Comparison of ENCODE assay signal across 8 cellular contexts in genomic region chr2:102142829-102143449, GRCh38. TPM values are rescaled to one million over a fixed set of nuclear protein-coding genes. Genes with fewer than 3 reads are reported as not detected.
DNase-seq lines count a peak whose midpoint lies in the region; ATAC-seq and TF ChIP-seq lines count a peak whose summit lies in the region.

No MANE protein-coding gene starts in this region.

- H3K4me1 Mint-ChIP-seq in activated CD4-positive, alpha-beta memory T cell treated with anti-CD3 and anti-CD28 coated beads, Interleukin-2, amount 10 ng/mL, durations not matched to agents 7 days and 5 days: peaks cover 21% of the 10 kb centered on the region

- H3K9me3 ChIP-seq in heart left ventricle (peaks cover 0 to 34% (median 17%) of the 10 kb centered on the region in 12 donors), OCI-LY7 (ENCODE audit: low read length) (no peaks in the 10 kb centered on the region)

- H3K27ac Mint-ChIP-seq in activated CD4-positive, alpha-beta memory T cell treated with anti-CD3 and anti-CD28 coated beads, Interleukin-2, amount 10 ng/mL, durations not matched to agents 7 days and 5 days: no peak overlapping the region

- no peaks in the 10 kb centered on the region for H3K9me2 ChIP-seq in OCI-LY7 (ENCODE audit: insufficient read depth, low read length)

- CTCF ChIA-PET in activated CD4-positive, alpha-beta memory T cell treated with anti-CD3 and anti-CD28 coated beads, Interleukin-2, amount 10 ng/mL, durations not matched to agents 7 days and 5 days (lab: Charles Lee): interaction anchor here (1.9 kb wide), 1 partner anchor 98 kb away, joined by 6 read pairs; no protein-coding TSS in a partner anchor
- CTCF ChIA-PET in OCI-LY7 (lab: Charles Lee; ENCODE audit: unreplicated experiment): no interaction called here

- no peak for DNase-seq in activated CD4-positive, alpha-beta memory T cell treated with anti-CD3 and anti-CD28 coated beads, Interleukin-2, amount 10 ng/mL, durations not matched to agents 7 days and 5 days
- DNase-seq in heart left ventricle (peak in 2 of 5 donors; percentile 36 to 72), retina (peak; percentile 63), OCI-LY7 (ENCODE audit: low spot score) (no peak), nucleus accumbens (lab: John Stamatoyannopoulos, UW) (no peak), OCI-M2 (lab: John Stamatoyannopoulos, UW; ENCODE audit: unreplicated experiment) (no peak)

- H3K27ac ChIP-seq in heart left ventricle (peak overlapping the region; percentile 82 to 96 (median 92)), OCI-LY7 (ENCODE audit: low read depth, low read length, poor library complexity, severe bottlenecking) (no peak overlapping the region)

- H3K27me3 ChIP-seq in heart left ventricle: no peaks in the 10 kb centered on the region

- H4K20me1 ChIP-seq in OCI-LY7 (ENCODE audit: insufficient read depth, low read length): no peaks in the 10 kb centered on the region

- 8 to 27% (median 10%) methylated on average over 15 to 42 of the region's 42 CpGs for WGBS in heart left ventricle, 4 donors

- H3K36me3 Mint-ChIP-seq in activated CD4-positive, alpha-beta memory T cell treated with anti-CD3 and anti-CD28 coated beads, Interleukin-2, amount 10 ng/mL, durations not matched to agents 7 days and 5 days (ENCODE audit: low read depth): peaks cover 63% of the 10 kb centered on the region

- no peak overlapping the region for H3K4me2 ChIP-seq in OCI-LY7 (ENCODE audit: low read length)

- TF ChIP-seq POLR2A in heart left ventricle (IDR thresholded peaks at IDR 0.05): no peak

- H3K36me3 ChIP-seq in heart left ventricle (peaks cover 0 to 16% (median 0%) of the 10 kb centered on the region in 9 donors), OCI-LY7 (ENCODE audit: insufficient read depth, low read length) (no peaks in the 10 kb centered on the region)

- intact Hi-C loops in heart left ventricle (cut with DNase I) (loop anchor here in 4 of 10 donors (5.0 kb wide), 4 partner anchors 61 to 121 kb away; no protein-coding TSS in a partner anchor), OCI-LY7 (cut with micrococcal nuclease; ENCODE audit: unreplicated experiment) (no loop called here)

- peak overlapping the region; percentile 57 for H3K4me3 Mint-ChIP-seq in activated CD4-positive, alpha-beta memory T cell treated with anti-CD3 and anti-CD28 coated beads, Interleukin-2, amount 10 ng/mL, durations not matched to agents 7 days and 5 days

- H3K9me3 Mint-ChIP-seq in activated CD4-positive, alpha-beta memory T cell treated with anti-CD3 and anti-CD28 coated beads, Interleukin-2, amount 10 ng/mL, durations not matched to agents 7 days and 5 days: peaks cover 56% of the 10 kb centered on the region

- no TSS peak for BruUV-seq in OCI-LY7 (replicated peaks; lab: Mats Ljungman, UMichigan)

- H3K4me3 ChIP-seq in heart left ventricle (peak overlapping the region; percentile 43 to 90 (median 76)), OCI-LY7 (ENCODE audit: low read depth, low read length, poor library complexity, severe bottlenecking) (no peak overlapping the region)

- H3K79me2 ChIP-seq in OCI-LY7 (ENCODE audit: insufficient read depth, low read depth, low read length): no peaks in the 10 kb centered on the region

- POLR2A ChIA-PET in activated CD4-positive, alpha-beta memory T cell treated with anti-CD3 and anti-CD28 coated beads, Interleukin-2, amount 10 ng/mL, durations not matched to agents 7 days and 5 days (lab: Charles Lee): no interaction called here
- POLR2A ChIA-PET in OCI-LY7 (lab: Charles Lee): no interaction called here

- TF ChIP-seq CTCF in heart left ventricle (IDR thresholded peaks at IDR 0.05) (no peak), OCI-LY7 (conservative IDR thresholded peaks at IDR 0.05; ENCODE audit: low read length) (no peak)

- peaks cover 36% of the 10 kb centered on the region for H3K27me3 Mint-ChIP-seq in activated CD4-positive, alpha-beta memory T cell treated with anti-CD3 and anti-CD28 coated beads, Interleukin-2, amount 10 ng/mL, durations not matched to agents 7 days and 5 days

- ATAC-seq in GM18909 (IDR thresholded peaks at IDR 0.05; ENCODE audit: poor library complexity, unreplicated experiment) (peak; percentile 35), heart left ventricle (peak in 3 of 4 donors; percentile 1 to 23 (median 5)), GM21786 (IDR thresholded peaks at IDR 0.05; ENCODE audit: unreplicated experiment) (no peak)

- H2AFZ ChIP-seq in OCI-LY7 (ENCODE audit: low read length): no peak overlapping the region

- H3K4me1 ChIP-seq in heart left ventricle (peaks cover 0 to 39% (median 14%) of the 10 kb centered on the region in 12 donors), OCI-LY7 (ENCODE audit: insufficient read depth, low read length, poor library complexity, severe bottlenecking) (no peaks in the 10 kb centered on the region)

RNA-seq across cellular contexts. Expression of gene IL1R1, which starts 0.4 kb away (rescaled TPM):
- 1 to 10 TPM; 1.3 to 1.5 TPM for total RNA-seq in activated CD4-positive, alpha-beta memory T cell treated with anti-CD3 and anti-CD28 coated beads, Interleukin-2, amount 10 ng/mL, durations not matched to agents 7 days and 5 days
- 10 to 100 TPM; 10.9 to 49.0 (median 19.6) TPM for total RNA-seq in heart left ventricle
- polyA plus RNA-seq in heart left ventricle: 10 to 100 TPM; 12.8 to 25.7 TPM
- not detected in 2 replicates for total RNA-seq in OCI-LY7 (2014; rRNA removed; shearing (Covaris generic))
- not detected in 2 replicates for total RNA-seq in OCI-LY7 (2022)

RNA-seq across cellular contexts. Expression of gene IL1RL2, which starts 43.9 kb away (rescaled TPM):
- not detected for total RNA-seq in activated CD4-positive, alpha-beta memory T cell treated with anti-CD3 and anti-CD28 coated beads, Interleukin-2, amount 10 ng/mL, durations not matched to agents 7 days and 5 days
- total RNA-seq in heart left ventricle (under 1 TPM in 5 of 9 donors, not detected in 4; 0.30 to 0.75 (median 0.56) TPM), OCI-LY7 (2022) (not detected in 2 replicates)
- under 1 TPM in 1 of 2 donors, not detected in 1; 0.22 TPM for polyA plus RNA-seq in heart left ventricle
- not detected in 2 replicates for total RNA-seq in OCI-LY7 (2014; rRNA removed; shearing (Covaris generic))

Comparison
In these comparisons a context has a peak if more than half of its experiments do, and no peak if none do; other contexts are left out.
1. RNA of gene IL1R1, which starts 0.4 kb away (total RNA-seq): 10.9 to 49.0 TPM in heart left ventricle; 1.3 to 1.5 TPM in activated CD4-positive, alpha-beta memory T cell treated with anti-CD3 and anti-CD28 coated beads, Interleukin-2, amount 10 ng/mL, durations not matched to agents 7 days and 5 days and not detected in OCI-LY7; every median in the first group is over 4 times any median in the second.